Comparison of ENCODE assay signal across 15 cellular contexts in the genomic region with DNA sequence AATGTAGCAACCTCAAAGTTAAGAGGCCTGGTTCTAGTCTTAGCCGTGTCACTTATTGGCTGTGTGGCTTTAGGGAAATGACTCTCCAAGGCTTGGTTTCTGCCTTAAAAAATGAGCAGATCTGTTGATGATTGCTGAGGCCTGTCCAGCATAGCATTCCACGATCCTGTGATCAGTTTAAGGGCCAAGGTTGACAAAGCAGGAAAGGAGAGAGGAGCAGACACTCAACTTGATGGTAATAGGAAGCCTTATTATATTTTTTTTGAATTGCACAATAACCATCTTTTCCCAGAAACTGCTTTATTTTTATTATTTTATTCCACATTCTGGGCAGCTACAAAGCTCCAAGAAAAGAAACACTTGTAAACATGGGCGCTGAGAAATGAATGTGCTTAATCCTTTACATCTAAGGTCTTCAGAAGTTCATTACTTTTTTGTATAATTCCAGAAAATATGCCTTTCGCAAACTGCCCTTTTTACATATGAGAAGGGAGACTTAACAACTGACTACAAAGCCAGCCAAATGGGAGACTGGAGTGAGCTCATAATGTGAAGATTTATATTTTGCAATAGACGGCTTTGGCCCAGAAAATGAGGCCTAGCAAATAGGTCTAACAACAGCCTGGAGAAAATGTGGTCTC.
DNase-seq lines count a peak whose midpoint lies in the region; ATAC-seq and TF ChIP-seq lines count a peak whose summit lies in the region.
"Had no signal": no experiment of that assay in that cellular context is flagged by ENCODE, and none has a peak within 500 bp of the region (broad histone marks: within the 10 kb centered on the region; RNA-seq: fewer than 3 reads in every experiment).

No MANE protein-coding gene starts in this region.

- H2BK15ac ChIP-seq in mesendoderm (replicated peaks; ENCODE audit: low read depth) = no peak overlapping the region

- TF ChIP-seq CTCF in body of pancreas (IDR thresholded peaks at IDR 0.05) (no peak), hepatocyte (IDR thresholded peaks at IDR 0.05; ENCODE audit: poor library complexity) (no peak), gastrocnemius medialis (IDR thresholded peaks at IDR 0.05 in 4 of 5, conservative IDR thresholded peaks at IDR 0.05 in 1 of 5) (no peak)

- H2BK5ac ChIP-seq in mesendoderm (ENCODE audit: low read length) = no peak overlapping the region

- H3K18ac ChIP-seq in mesendoderm (ENCODE audit: low read length) = no peak overlapping the region

- no peak overlapping the region for H4K5ac ChIP-seq in mesendoderm (ENCODE audit: low read length)

- H3K4me3 Mint-ChIP-seq in activated T-helper 1 cell treated with anti-CD3 and anti-CD28 coated beads, Interleukin-12 subunit alpha, Interleukin-12 subunit beta, Interleukin-2, Interleukin-4 antibody, amounts not matched to agents 30 ng/mL and 10 ng/mL and 1 ng/mL, durations not matched to agents 14 hours and 24 hours and 36 hours = no peak overlapping the region
- H3K4me3 Mint-ChIP-seq in stimulated activated naive B cell treated with anti-CD40 and anti-IgM and Interleukin-4, amounts not matched to agents 10 μg/mL and 1 μg/mL and 100 μg/mL, for 72 hours = no peak overlapping the region
- H3K4me3 Mint-ChIP-seq: activated CD4-positive, alpha-beta T cell treated with anti-CD3 and anti-CD28 coated beads, Interleukin-2, amount 10 ng/mL, durations not matched to agents 24 days and 14 days; B cell; central memory CD8-positive, alpha-beta T cell had no signal

- H3K27me3 ChIP-seq in body of pancreas (no peaks in the 10 kb centered on the region), hepatocyte (no peaks in the 10 kb centered on the region), gastrocnemius medialis (no peaks in the 10 kb centered on the region), mesendoderm (ENCODE audit: insufficient read depth, low read length, poor library complexity) (no peaks in the 10 kb centered on the region)
- H3K27me3 ChIP-seq: foreskin keratinocyte had no signal

- H3K4ac ChIP-seq in mesendoderm (ENCODE audit: low read depth, low read length) = no peak overlapping the region

- H3K4me3 ChIP-seq in body of pancreas = no peak overlapping the region
- no peak overlapping the region for H3K4me3 ChIP-seq in hepatocyte
- H3K4me3 ChIP-seq in gastrocnemius medialis = no peak overlapping the region
- H3K4me3 ChIP-seq in mesendoderm (ENCODE audit: low read length) = no peak overlapping the region

- H2BK120ac ChIP-seq in mesendoderm (ENCODE audit: low read depth, low read length) = no peak overlapping the region

- H3K9me3 ChIP-seq in body of pancreas (no peaks in the 10 kb centered on the region), hepatocyte (ENCODE audit: low read depth) (no peaks in the 10 kb centered on the region), gastrocnemius medialis (no peaks in the 10 kb centered on the region)

- in situ Hi-C loops in gastrocnemius medialis (cut with MboI; ENCODE audit: low sequenced_read_pairs in 4 of 4) = no loop called here

- no peaks in the 10 kb centered on the region for H3K27me3 Mint-ChIP-seq in activated T-helper 1 cell treated with anti-CD3 and anti-CD28 coated beads, Interleukin-12 subunit alpha, Interleukin-12 subunit beta, Interleukin-2, Interleukin-4 antibody, amounts not matched to agents 30 ng/mL and 10 ng/mL and 1 ng/mL, durations not matched to agents 14 hours and 24 hours and 36 hours (ENCODE audit: insufficient read depth)
- H3K27me3 Mint-ChIP-seq in stimulated activated naive B cell treated with anti-CD40 and anti-IgM and Interleukin-4, amounts not matched to agents 10 μg/mL and 1 μg/mL and 100 μg/mL, for 72 hours = no peaks in the 10 kb centered on the region
- H3K27me3 Mint-ChIP-seq: activated CD4-positive, alpha-beta T cell treated with anti-CD3 and anti-CD28 coated beads, Interleukin-2, amount 10 ng/mL, durations not matched to agents 24 days and 14 days; B cell; central memory CD8-positive, alpha-beta T cell had no signal

- no peak for TF ChIP-seq POLR2A in body of pancreas (IDR thresholded peaks at IDR 0.05)
- TF ChIP-seq POLR2A in gastrocnemius medialis (IDR thresholded peaks at IDR 0.05) = no peak

- H3K36me3 Mint-ChIP-seq in activated T-helper 1 cell treated with anti-CD3 and anti-CD28 coated beads, Interleukin-12 subunit alpha, Interleukin-12 subunit beta, Interleukin-2, Interleukin-4 antibody, amounts not matched to agents 30 ng/mL and 10 ng/mL and 1 ng/mL, durations not matched to agents 14 hours and 24 hours and 36 hours (ENCODE audit: low read depth) = peaks cover 31% of the 10 kb centered on the region
- H3K36me3 Mint-ChIP-seq in stimulated activated naive B cell treated with anti-CD40 and anti-IgM and Interleukin-4, amounts not matched to agents 10 μg/mL and 1 μg/mL and 100 μg/mL, for 72 hours = no peaks in the 10 kb centered on the region

- H3K9me3 Mint-ChIP-seq in activated T-helper 1 cell treated with anti-CD3 and anti-CD28 coated beads, Interleukin-12 subunit alpha, Interleukin-12 subunit beta, Interleukin-2, Interleukin-4 antibody, amounts not matched to agents 30 ng/mL and 10 ng/mL and 1 ng/mL, durations not matched to agents 14 hours and 24 hours and 36 hours = no peaks in the 10 kb centered on the region
- H3K9me3 Mint-ChIP-seq in stimulated activated naive B cell treated with anti-CD40 and anti-IgM and Interleukin-4, amounts not matched to agents 10 μg/mL and 1 μg/mL and 100 μg/mL, for 72 hours = no peaks in the 10 kb centered on the region
- H3K9me3 Mint-ChIP-seq: activated CD4-positive, alpha-beta T cell treated with anti-CD3 and anti-CD28 coated beads, Interleukin-2, amount 10 ng/mL, durations not matched to agents 24 days and 14 days; central memory CD8-positive, alpha-beta T cell had no signal

- H3K27ac ChIP-seq in body of pancreas (no peak overlapping the region), hepatocyte (peak overlapping the region; percentile 78), gastrocnemius medialis (peak overlapping the region; percentile 56 to 73 (median 68)), mesendoderm (ENCODE audit: low read depth, low read length) (no peak overlapping the region)
- H3K27ac ChIP-seq: foreskin keratinocyte had no signal

- ATAC-seq in body of pancreas (peak; percentile 53), gastrocnemius medialis (peak; percentile 75 to 88), HG02870 (IDR thresholded peaks at IDR 0.05; ENCODE audit: unreplicated experiment) (no peak)
- no peak for ATAC-seq in stimulated activated naive B cell treated with anti-CD40 and anti-IgM and Interleukin-4, amounts not matched to agents 10 μg/mL and 1 μg/mL and 100 μg/mL, for 72 hours (replicated peaks)
- ATAC-seq: foreskin keratinocyte had no signal

- WGBS in body of pancreas, 2 donors = 79 to 81% methylated on average over 5 of the region's 5 CpGs
- 74% methylated on average over 5 of the region's 5 CpGs for WGBS in hepatocyte (ENCODE audit: low lambda C conversion rate, missing lambda C conversion rate)
- WGBS in mesendoderm (ENCODE audit: extremely low coverage, insufficient coverage, low lambda C conversion rate) = no CpG with 5 or more reads among the region's 5 CpGs

- no peak overlapping the region for H2AK5ac ChIP-seq in mesendoderm (ENCODE audit: low read length)

- no peaks in the 10 kb centered on the region for H3K9me2 ChIP-seq in hepatocyte (replicated peaks; ENCODE audit: insufficient read depth)

- intact Hi-C loops in body of pancreas (cut with DNase I) = no loop called here
- intact Hi-C loops in gastrocnemius medialis (cut with DNase I; ENCODE audit: low total_unique reads) = loop anchor here (1.0 kb wide), 1 partner anchor 125 kb away; no protein-coding TSS in a partner anchor
- intact Hi-C loops in activated T-helper 1 cell treated with anti-CD3 and anti-CD28 coated beads, Interleukin-12 subunit alpha, Interleukin-12 subunit beta, Interleukin-2, Interleukin-4 antibody, amounts not matched to agents 30 ng/mL and 10 ng/mL and 1 ng/mL, durations not matched to agents 14 hours and 24 hours and 36 hours (cut with micrococcal nuclease) = loop anchor here (2.0 to 10.0 kb wide), 3 partner anchors 173 to 439 kb away; no protein-coding TSS in a partner anchor

- H4K8ac ChIP-seq in mesendoderm (ENCODE audit: low read depth, low read length) = no peak overlapping the region

- H3K79me2 ChIP-seq in hepatocyte = no peaks in the 10 kb centered on the region
- no peaks in the 10 kb centered on the region for H3K79me2 ChIP-seq in mesendoderm (ENCODE audit: control insufficient read depth, insufficient read depth, low read length)

- no peak overlapping the region for H3K23ac ChIP-seq in mesendoderm (ENCODE audit: low read length)

- H3K4me1 ChIP-seq in body of pancreas (peaks cover 11% of the 10 kb centered on the region), hepatocyte (ENCODE audit: insufficient read depth) (peaks cover 3% of the 10 kb centered on the region), gastrocnemius medialis (peaks cover 0 to 7% of the 10 kb centered on the region in 2 donors), mesendoderm (ENCODE audit: control insufficient read depth, low read depth, low read length) (no peaks in the 10 kb centered on the region)
- H3K4me1 ChIP-seq: foreskin keratinocyte had no signal

- H4K20me1 ChIP-seq in hepatocyte (ENCODE audit: insufficient read depth, poor library complexity, severe bottlenecking) = no peaks in the 10 kb centered on the region

- H3K27ac Mint-ChIP-seq in activated T-helper 1 cell treated with anti-CD3 and anti-CD28 coated beads, Interleukin-12 subunit alpha, Interleukin-12 subunit beta, Interleukin-2, Interleukin-4 antibody, amounts not matched to agents 30 ng/mL and 10 ng/mL and 1 ng/mL, durations not matched to agents 14 hours and 24 hours and 36 hours = no peak overlapping the region
- no peak overlapping the region for H3K27ac Mint-ChIP-seq in stimulated activated naive B cell treated with anti-CD40 and anti-IgM and Interleukin-4, amounts not matched to agents 10 μg/mL and 1 μg/mL and 100 μg/mL, for 72 hours
- H3K27ac Mint-ChIP-seq: activated CD4-positive, alpha-beta T cell treated with anti-CD3 and anti-CD28 coated beads, Interleukin-2, amount 10 ng/mL, durations not matched to agents 24 days and 14 days; B cell had no signal

- H3K56ac ChIP-seq in mesendoderm (ENCODE audit: low read length) = no peak overlapping the region

- no peak overlapping the region for H3K9ac ChIP-seq in mesendoderm (ENCODE audit: low read length)

- peak; percentile 22 for DNase-seq in AG08396 (ENCODE audit: low spot score)
- DNase-seq in body of pancreas = peak in 1 of 4 donors; percentile 30
- DNase-seq in hepatocyte (ENCODE audit: low spot score) = peak; percentile 28
- DNase-seq in gastrocnemius medialis = peak; percentile 19 to 48
- no peak for DNase-seq in activated T-helper 1 cell treated with anti-CD3 and anti-CD28 coated beads, Interleukin-12 subunit alpha, Interleukin-12 subunit beta, Interleukin-2, Interleukin-4 antibody, amounts not matched to agents 30 ng/mL and 10 ng/mL and 1 ng/mL, durations not matched to agents 14 hours and 24 hours and 36 hours (ENCODE audit: low spot score)
- DNase-seq in mesendoderm = no peak
- no peak for DNase-seq in stimulated activated naive B cell treated with anti-CD40 and anti-IgM and Interleukin-4, amounts not matched to agents 10 μg/mL and 1 μg/mL and 100 μg/mL, for 72 hours
- DNase-seq: activated CD4-positive, alpha-beta T cell treated with anti-CD3 and anti-CD28 coated beads, Interleukin-2, amount 10 ng/mL, durations not matched to agents 24 days and 14 days; foreskin keratinocyte; Karpas-422; NCI-H2081; posterior cingulate gyrus had no signal

- peaks cover 12% of the 10 kb centered on the region for H3K4me1 Mint-ChIP-seq in activated T-helper 1 cell treated with anti-CD3 and anti-CD28 coated beads, Interleukin-12 subunit alpha, Interleukin-12 subunit beta, Interleukin-2, Interleukin-4 antibody, amounts not matched to agents 30 ng/mL and 10 ng/mL and 1 ng/mL, durations not matched to agents 14 hours and 24 hours and 36 hours (ENCODE audit: low read depth)
- peaks cover 0 to 5% of the 10 kb centered on the region in 2 donors for H3K4me1 Mint-ChIP-seq in stimulated activated naive B cell treated with anti-CD40 and anti-IgM and Interleukin-4, amounts not matched to agents 10 μg/mL and 1 μg/mL and 100 μg/mL, for 72 hours
- H3K4me1 Mint-ChIP-seq: activated CD4-positive, alpha-beta T cell treated with anti-CD3 and anti-CD28 coated beads, Interleukin-2, amount 10 ng/mL, durations not matched to agents 24 days and 14 days; B cell; central memory CD8-positive, alpha-beta T cell had no signal

- H3K4me2 ChIP-seq in hepatocyte (no peak overlapping the region), mesendoderm (ENCODE audit: low read length) (no peak overlapping the region)

- no peak overlapping the region for H2AFZ ChIP-seq in hepatocyte

- H3K36me3 ChIP-seq in body of pancreas (replicated peaks in 1 of 2; ENCODE audit: insufficient read depth in 1 of 2, low read depth in 2 of 2) (no peaks in the 10 kb centered on the region), hepatocyte (replicated peaks; ENCODE audit: insufficient read depth, low read depth) (no peaks in the 10 kb centered on the region), gastrocnemius medialis (no peaks in the 10 kb centered on the region), mesendoderm (ENCODE audit: control insufficient read depth, insufficient read depth, low read length) (no peaks in the 10 kb centered on the region)

- H3K79me1 ChIP-seq in mesendoderm (ENCODE audit: low read length) = no peaks in the 10 kb centered on the region

Comparison
In these comparisons a context has a peak if more than half of its experiments do, and no peak if none do; other contexts are left out.
1. DNase-seq: peak in AG08396 (single experiment), hepatocyte (single experiment) and gastrocnemius medialis (2 of 2); none in activated T-helper 1 cell treated with anti-CD3 and anti-CD28 coated beads, Interleukin-12 subunit alpha, Interleukin-12 subunit beta, Interleukin-2, Interleukin-4 antibody, amounts not matched to agents 30 ng/mL and 10 ng/mL and 1 ng/mL, durations not matched to agents 14 hours and 24 hours and 36 hours (single experiment), mesendoderm (single experiment) and stimulated activated naive B cell treated with anti-CD40 and anti-IgM and Interleukin-4, amounts not matched to agents 10 μg/mL and 1 μg/mL and 100 μg/mL, for 72 hours (single experiment).
2. ATAC-seq: peak in body of pancreas (single experiment) and gastrocnemius medialis (2 of 2); none in stimulated activated naive B cell treated with anti-CD40 and anti-IgM and Interleukin-4, amounts not matched to agents 10 μg/mL and 1 μg/mL and 100 μg/mL, for 72 hours (0 of 2) and HG02870 (single experiment).
3. H3K27ac ChIP-seq: peak in hepatocyte (single experiment) and gastrocnemius medialis (4 of 4); none in body of pancreas (0 of 4) and mesendoderm (single experiment).